In genomic region chr21:34569381-34569979, GRCh38 we compare ENCODE assay signal across 20 cellular contexts. TPM values are rescaled to one million over a fixed set of nuclear protein-coding genes. Genes with fewer than 3 reads are reported as not detected.
DNase-seq lines count a peak whose midpoint lies in the region; ATAC-seq and TF ChIP-seq lines count a peak whose summit lies in the region.
"Had no signal": no experiment of that assay in that cellular context is flagged by ENCODE, and none has a peak within 500 bp of the region (broad histone marks: within the 10 kb centered on the region; RNA-seq: fewer than 3 reads in every experiment).

No MANE protein-coding gene starts in this region.

- peaks cover 0 to 2% of the 10 kb centered on the region in 2 donors for H3K36me3 ChIP-seq in lung (ENCODE audit: control insufficient read depth in 2 of 2, insufficient read depth in 2 of 2, low read length in 2 of 2)
- no peaks in the 10 kb centered on the region for H3K36me3 ChIP-seq in transverse colon
- H3K36me3 ChIP-seq: SJSA1 had no signal

- H3K27ac ChIP-seq in lung (ENCODE audit: low read depth in 1 of 2, low read length in 1 of 2) (peak overlapping the region; percentile 17 to 49), transverse colon (peak overlapping the region; percentile 30 to 67 (median 52))
- H3K27ac ChIP-seq: BLaER1, GM23248, SJSA1 had no signal

- H3K36me3 Mint-ChIP-seq in CD14-positive monocyte, result peaks cover 21 to 32% of the 10 kb centered on the region in 2 donors
- H3K36me3 Mint-ChIP-seq in activated T-helper 17 cell treated with anti-CD3 and anti-CD28 coated beads, Interleukin-2, amount 50 U/mL, for 72 hours (ENCODE audit: low read depth), result peaks cover 5% of the 10 kb centered on the region

- TF ChIP-seq CTCF in CD14-positive monocyte (IDR thresholded peaks at IDR 0.05), result no peak
- TF ChIP-seq CTCF in lung (IDR thresholded peaks at IDR 0.05; ENCODE audit: control extremely low read depth, extremely low read depth), result no peak
- no peak for TF ChIP-seq CTCF in transverse colon (IDR thresholded peaks at IDR 0.05)

- no peak for DNase-seq in CD14-positive monocyte (ENCODE audit: low spot score)
- DNase-seq in lung (ENCODE audit: low spot score), result no peak
- DNase-seq in transverse colon, result no peak
- DNase-seq in DMS 273 treated with DMSO at 0.1 percent for 48 hours (lab: John Stamatoyannopoulos, UW), result no peak
- no peak for DNase-seq in activated CD8-positive, alpha-beta memory T cell treated with anti-CD3 and anti-CD28 coated beads for 24 hours
- DNase-seq in dermis blood vessel endothelial cell, result no peak
- DNase-seq: CD4-positive, alpha-beta T cell; DMS53; GM23248; H9; NCI-H2029; NCI-H446; NCI-H524 treated with DMSO at 0.1 percent for 48 hours; NCI-H774; Right ventricle myocardium superior; RPMI8226 had no signal

- intact Hi-C loops in CD14-positive monocyte (cut with micrococcal nuclease) (loop anchor here in 1 of 2 donors (2.0 kb wide), 1 partner anchor 47 kb away; no protein-coding TSS in a partner anchor), transverse colon (cut with DNase I; ENCODE audit: low total_unique reads) (no loop called here)

- H3K4me3 ChIP-seq in lung (no peak overlapping the region), transverse colon (no peak overlapping the region)
- H3K4me3 ChIP-seq: BLaER1, GM23248, SJSA1 had no signal

- peaks cover 21% of the 10 kb centered on the region for H3K4me1 Mint-ChIP-seq in CD14-positive monocyte
- no peaks in the 10 kb centered on the region for H3K4me1 Mint-ChIP-seq in activated T-helper 17 cell treated with anti-CD3 and anti-CD28 coated beads, Interleukin-2, amount 50 U/mL, for 72 hours

- no peak for TF ChIP-seq EP300 in transverse colon (IDR thresholded peaks at IDR 0.05; ENCODE audit: low read depth)

- H3K4me1 ChIP-seq in lung (ENCODE audit: control insufficient read depth in 2 of 2, insufficient read depth in 2 of 2, low read length in 2 of 2) (peaks cover 4 to 7% of the 10 kb centered on the region in 2 donors), transverse colon (peaks cover 0 to 12% (median 9%) of the 10 kb centered on the region in 4 donors)
- H3K4me1 ChIP-seq: SJSA1 had no signal

- no peaks in the 10 kb centered on the region for H3K27me3 Mint-ChIP-seq in CD14-positive monocyte (ENCODE audit: low read depth in 3 of 3)
- H3K27me3 Mint-ChIP-seq in activated T-helper 17 cell treated with anti-CD3 and anti-CD28 coated beads, Interleukin-2, amount 50 U/mL, for 72 hours, result no peaks in the 10 kb centered on the region
- H3K27me3 Mint-ChIP-seq: CD4-positive, alpha-beta T cell had no signal

- H3K27ac Mint-ChIP-seq in CD14-positive monocyte, result peak overlapping the region; percentile 20 to 92 (median 86)
- peak overlapping the region; percentile 34 for H3K27ac Mint-ChIP-seq in activated T-helper 17 cell treated with anti-CD3 and anti-CD28 coated beads, Interleukin-2, amount 50 U/mL, for 72 hours
- H3K27ac Mint-ChIP-seq: CD4-positive, alpha-beta T cell had no signal

- H3K9me3 Mint-ChIP-seq in CD14-positive monocyte, result peaks cover 5 to 16% (median 10%) of the 10 kb centered on the region in 7 donors
- peaks cover 11% of the 10 kb centered on the region for H3K9me3 Mint-ChIP-seq in activated T-helper 17 cell treated with anti-CD3 and anti-CD28 coated beads, Interleukin-2, amount 50 U/mL, for 72 hours

- in situ Hi-C loops in transverse colon (cut with MboI; ENCODE audit: low pct_ligation_motif_present in 1 of 4, low pct_unique_long_range_greater_than_20kb in 1 of 4, low sequenced_read_pairs in 3 of 4), result no loop called here

- no peak overlapping the region for H3K4me3 Mint-ChIP-seq in CD14-positive monocyte
- H3K4me3 Mint-ChIP-seq in activated T-helper 17 cell treated with anti-CD3 and anti-CD28 coated beads, Interleukin-2, amount 50 U/mL, for 72 hours, result no peak overlapping the region
- H3K4me3 Mint-ChIP-seq: CD4-positive, alpha-beta T cell; H9 had no signal

- no peak for TF ChIP-seq POLR2A in transverse colon (IDR thresholded peaks at IDR 0.05)

- H3K27me3 ChIP-seq in lung (ENCODE audit: control insufficient read depth, insufficient read depth) (no peaks in the 10 kb centered on the region), transverse colon (no peaks in the 10 kb centered on the region)
- H3K27me3 ChIP-seq: BLaER1, SJSA1 had no signal

- WGBS in lung, 2 donors, result 77 to 89% methylated on average over 4 of the region's 4 CpGs
- 70 to 71% methylated on average over 4 of the region's 4 CpGs for WGBS in transverse colon (ENCODE audit: low coverage in 1 of 2), 2 donors

- H3K9me3 ChIP-seq in lung (ENCODE audit: control insufficient read depth in 2 of 2, insufficient read depth in 1 of 2, low read length in 1 of 2), result no peaks in the 10 kb centered on the region
- H3K9me3 ChIP-seq in transverse colon, result no peaks in the 10 kb centered on the region
- H3K9me3 ChIP-seq: SJSA1 had no signal

- no peak for ATAC-seq in activated T-helper 17 cell treated with anti-CD3 and anti-CD28 coated beads, Interleukin-2, amount 50 U/mL, for 72 hours (replicated peaks)
- ATAC-seq in lung (ENCODE audit: insufficient read depth, low FRiP score), result no peak

RNA-seq across cellular contexts. Expression of gene RCAN1, which starts 45.4 kb away (rescaled TPM):
- polyA plus RNA-seq in CD14-positive monocyte (10 to 100 TPM; 15.1 to 17.5 TPM), lung (10 to 100 TPM; 12.2 to 30.3 TPM)
- total RNA-seq in activated T-helper 17 cell treated with anti-CD3 and anti-CD28 coated beads, Interleukin-2, amount 50 U/mL, for 72 hours, result 1 to 10 TPM; 4.9 to 6.3 TPM
- total RNA-seq in lung (10 to 100 TPM; 29.3 to 32.8 TPM), transverse colon (10 to 100 TPM; 39.5 to 68.8 (median 57.8) TPM), dermis blood vessel endothelial cell (31.8 and 45.9 TPM in 2 replicates)

RNA-seq across cellular contexts. Expression of gene KCNE1, which starts 57.5 kb away (rescaled TPM):
- 1 to 10 TPM; 1.5 to 3.2 TPM for polyA plus RNA-seq in CD14-positive monocyte
- total RNA-seq in activated T-helper 17 cell treated with anti-CD3 and anti-CD28 coated beads, Interleukin-2, amount 50 U/mL, for 72 hours, result under 1 TPM in 1 of 2 donors, not detected in 1; 0.15 TPM
- total RNA-seq in lung, result 10 to 100 TPM in 1 of 2 donors, 1 to 10 TPM in 1; 6.5 to 29.5 TPM
- polyA plus RNA-seq in lung, result 10 to 100 TPM in 1 of 2 donors, 1 to 10 TPM in 1; 5.0 to 23.2 TPM
- 1 to 10 TPM in 3 of 4 donors, not detected in 1; 1.5 to 2.6 (median 2.4) TPM for total RNA-seq in transverse colon
- total RNA-seq in dermis blood vessel endothelial cell, result under 0.01 and 0.14 TPM in 2 replicates
- total RNA-seq: CD4-positive, alpha-beta T cell; LHCN-M2 had no signal
- polyA plus RNA-seq: GM23248 had no signal
